ENCODE assay signal across 11 cellular contexts in genomic region chr14:26860111-26860510, GRCh38.
"Had no signal": no experiment of that assay in that cellular context is flagged by ENCODE, and none has a peak within 500 bp of the region (broad histone marks: within the 10 kb centered on the region; RNA-seq: fewer than 3 reads in every experiment).

No MANE protein-coding gene starts in this region.

- H3K36me3 ChIP-seq: HAP-1 had no signal

- H3K4me3 ChIP-seq: GM23248, GM23338, HAP-1 had no signal

- H2AFZ ChIP-seq: GM23248, GM23338 had no signal

- FAIRE-seq: H1, H54 had no signal

- H3K9me3 ChIP-seq: HAP-1 had no signal

- H3K4me1 ChIP-seq: HAP-1 had no signal

- H3K4me2 ChIP-seq: GM23338 had no signal

- DNase-seq: GM23248, GOT3, H7, H9, HCEC 1CT, HFFc6 had no signal

- H3K9ac ChIP-seq: GM23248 had no signal

- H3K27ac ChIP-seq: GM23248 had no signal

- ATAC-seq: GM23338, HCT116 had no signal
